ENCODE assay signal across 1 cellular context in genomic region chr3:10240799-10241198, GRCh38.
TF ChIP-seq lines count a peak whose summit lies in the region.

No MANE protein-coding gene starts in this region.

TF ChIP-seq in K562, 482 proteins besides CTCF, POLR2A, EP300 and RAD21:
- TF ChIP-seq XRCC3 (IDR thresholded peaks at IDR 0.05): no peak
- peak; percentile 31; the same call in 1 of the 2 replicates for TF ChIP-seq ZNF740 (CRISPR knock-in tag; IDR thresholded peaks at IDR 0.05)
- TF ChIP-seq ZNF740 (tag; IDR thresholded peaks at IDR 0.05): no peak; a peak in 1 of 4 replicates
